ENCODE assay signal across 1 cellular context in the genomic region with DNA sequence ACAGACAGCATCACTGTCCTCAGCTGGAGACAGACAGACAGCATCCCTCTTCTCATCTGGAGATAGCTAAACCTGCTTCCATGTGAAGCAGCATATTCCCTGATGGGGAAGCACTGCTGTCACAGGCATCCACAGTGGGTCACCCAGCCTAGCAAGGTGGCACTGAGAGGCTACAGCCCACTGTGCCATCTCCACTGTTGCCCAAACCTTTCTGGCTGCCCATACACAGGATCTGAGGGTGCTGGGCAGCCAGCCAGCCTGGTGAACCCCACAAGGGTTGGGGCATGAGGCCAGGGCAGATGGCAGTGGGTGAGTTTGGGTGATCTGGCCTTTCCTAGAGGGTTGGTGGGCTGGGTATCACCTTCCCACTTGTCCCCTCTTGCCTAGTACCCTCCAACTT.
TF ChIP-seq lines count a peak whose summit lies in the region.

No MANE protein-coding gene starts in this region.

TF ChIP-seq in A549, 52 proteins besides CTCF, POLR2A, EP300 and RAD21 (continued from another document):
- TF ChIP-seq KDM1A (IDR thresholded peaks at IDR 0.05; ENCODE audit: low read depth) (no peak), ZSCAN20 (CRISPR knock-in tag; IDR thresholded peaks at IDR 0.05) (no peak), HMGXB4 (CRISPR knock-in tag; IDR thresholded peaks at IDR 0.05; ENCODE audit: borderline replicate concordance) (no peak), ELK1 (IDR thresholded peaks at IDR 0.05; ENCODE audit: low read depth, low read length) (no peak), RFX5 (IDR thresholded peaks at IDR 0.05) (no peak), HOXB5 (CRISPR knock-in tag; IDR thresholded peaks at IDR 0.05) (no peak)
